Comparison of ENCODE assay signal across 1 cellular context in the genomic region with DNA sequence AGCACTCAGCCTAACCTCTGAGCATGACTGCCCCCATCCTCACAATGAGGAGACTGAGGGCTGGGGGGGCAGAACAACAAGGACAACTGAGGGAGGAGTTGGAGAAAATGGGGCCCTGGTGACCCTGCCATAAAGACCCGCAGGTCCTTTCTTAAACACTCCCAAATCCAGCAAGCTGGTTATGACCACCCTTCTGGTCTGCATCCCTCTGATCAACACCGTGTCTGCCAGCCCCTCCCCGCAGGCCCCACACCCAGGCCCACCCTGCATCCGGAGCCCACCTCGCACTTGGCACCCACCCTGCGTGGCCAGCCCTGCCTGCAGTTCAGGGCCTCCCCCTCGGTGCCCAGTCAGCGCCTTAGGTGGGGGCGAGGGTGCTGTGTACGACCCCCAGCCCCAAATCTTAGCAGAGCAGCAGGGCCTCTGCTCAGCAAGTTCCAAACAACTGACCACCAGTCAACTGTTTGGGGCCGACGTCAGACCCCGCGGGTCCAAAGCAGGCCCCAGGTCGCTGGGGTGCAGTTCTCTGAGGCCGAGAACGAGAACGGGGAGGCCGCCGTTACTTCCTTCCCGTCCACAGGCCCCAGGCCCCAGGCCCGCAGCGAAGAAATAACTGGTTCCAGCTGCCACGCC.
TF ChIP-seq lines count a peak whose summit lies in the region.

No MANE protein-coding gene starts in this region.

TF ChIP-seq in neural cell, 6 proteins besides CTCF, POLR2A, EP300 and RAD21 (continued from another document):
- TF ChIP-seq, protein P1, sequence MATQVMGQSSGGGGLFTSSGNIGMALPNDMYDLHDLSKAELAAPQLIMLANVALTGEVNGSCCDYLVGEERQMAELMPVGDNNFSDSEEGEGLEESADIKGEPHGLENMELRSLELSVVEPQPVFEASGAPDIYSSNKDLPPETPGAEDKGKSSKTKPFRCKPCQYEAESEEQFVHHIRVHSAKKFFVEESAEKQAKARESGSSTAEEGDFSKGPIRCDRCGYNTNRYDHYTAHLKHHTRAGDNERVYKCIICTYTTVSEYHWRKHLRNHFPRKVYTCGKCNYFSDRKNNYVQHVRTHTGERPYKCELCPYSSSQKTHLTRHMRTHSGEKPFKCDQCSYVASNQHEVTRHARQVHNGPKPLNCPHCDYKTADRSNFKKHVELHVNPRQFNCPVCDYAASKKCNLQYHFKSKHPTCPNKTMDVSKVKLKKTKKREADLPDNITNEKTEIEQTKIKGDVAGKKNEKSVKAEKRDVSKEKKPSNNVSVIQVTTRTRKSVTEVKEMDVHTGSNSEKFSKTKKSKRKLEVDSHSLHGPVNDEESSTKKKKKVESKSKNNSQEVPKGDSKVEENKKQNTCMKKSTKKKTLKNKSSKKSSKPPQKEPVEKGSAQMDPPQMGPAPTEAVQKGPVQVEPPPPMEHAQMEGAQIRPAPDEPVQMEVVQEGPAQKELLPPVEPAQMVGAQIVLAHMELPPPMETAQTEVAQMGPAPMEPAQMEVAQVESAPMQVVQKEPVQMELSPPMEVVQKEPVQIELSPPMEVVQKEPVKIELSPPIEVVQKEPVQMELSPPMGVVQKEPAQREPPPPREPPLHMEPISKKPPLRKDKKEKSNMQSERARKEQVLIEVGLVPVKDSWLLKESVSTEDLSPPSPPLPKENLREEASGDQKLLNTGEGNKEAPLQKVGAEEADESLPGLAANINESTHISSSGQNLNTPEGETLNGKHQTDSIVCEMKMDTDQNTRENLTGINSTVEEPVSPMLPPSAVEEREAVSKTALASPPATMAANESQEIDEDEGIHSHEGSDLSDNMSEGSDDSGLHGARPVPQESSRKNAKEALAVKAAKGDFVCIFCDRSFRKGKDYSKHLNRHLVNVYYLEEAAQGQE (IDR thresholded peaks at IDR 0.05; ENCODE audit: borderline replicate concordance), result no peak
- no peak for TF ChIP-seq SMC3 (conservative IDR thresholded peaks at IDR 0.05; ENCODE audit: poor library complexity)
- TF ChIP-seq MXI1 (conservative IDR thresholded peaks at IDR 0.05; ENCODE audit: poor library complexity, severe bottlenecking), result no peak
- TF ChIP-seq TAF1 (IDR thresholded peaks at IDR 0.05; ENCODE audit: low read depth), result no peak
- no peak for TF ChIP-seq EZH2 (IDR thresholded peaks at IDR 0.05; ENCODE audit: borderline replicate concordance, insufficient read depth, low read length, poor library complexity, severe bottlenecking)
